Comparison of ENCODE assay signal across 15 cellular contexts in the genomic region with DNA sequence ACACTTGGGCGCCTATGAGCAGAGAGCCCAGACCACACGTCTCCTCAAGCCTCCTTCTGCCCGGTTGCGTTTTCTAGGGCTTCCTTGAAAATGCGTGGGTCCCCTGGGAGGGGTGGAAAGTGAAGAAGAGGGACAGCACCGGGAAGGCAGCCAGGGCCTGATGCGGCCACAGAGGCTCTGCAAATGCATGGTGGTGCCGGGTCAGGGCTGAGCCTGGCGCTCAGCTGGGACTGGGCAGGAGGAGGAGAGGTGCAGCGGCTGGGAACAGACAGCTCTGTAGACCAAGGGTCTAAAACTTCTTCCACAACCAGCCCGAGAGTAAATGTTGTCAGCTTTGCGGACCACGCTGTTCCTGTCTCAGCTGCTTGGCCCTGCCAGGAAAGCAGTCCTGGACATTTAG. TPM values are rescaled to one million over a fixed set of nuclear protein-coding genes. Genes with fewer than 3 reads are reported as not detected.
A peak's percentile ranks its signal among the peaks of the same experiment; 100 is the strongest.
DNase-seq lines count a peak whose midpoint lies in the region; ATAC-seq and TF ChIP-seq lines count a peak whose summit lies in the region.
"Had no signal": no experiment of that assay in that cellular context is flagged by ENCODE, and none has a peak within 500 bp of the region (broad histone marks: within the 10 kb centered on the region; RNA-seq: fewer than 3 reads in every experiment).

No MANE protein-coding gene starts in this region.

- H3K27ac Mint-ChIP-seq in CD4-positive, alpha-beta T cell: no peak overlapping the region
- H3K27ac Mint-ChIP-seq in activated T-helper 2 cell treated with anti-CD3 and anti-CD28 coated beads, Interferon-gamma antibody, Interleukin-2, Interleukin-4, amounts not matched to agents 10 μg/mL and 5 μg/mL and 100 μg/mL, durations not matched to agents 14 hours and 24 hours and 36 hours: no peak overlapping the region
- H3K27ac Mint-ChIP-seq: dendritic cell treated with granulocyte-macrophage colony-stimulating factor and Interleukin-4, amounts not matched to agents 40 ng/mL and 50 ng/mL, for 4 days had no signal

- no peak for ATAC-seq in CD4-positive, alpha-beta T cell (ENCODE audit: poor library complexity)
- ATAC-seq in HG03378 (IDR thresholded peaks at IDR 0.05; ENCODE audit: unreplicated experiment): no peak
- ATAC-seq in HG03135 (IDR thresholded peaks at IDR 0.05; ENCODE audit: unreplicated experiment): no peak
- ATAC-seq: K562, Panc1 had no signal

- intact Hi-C loops in CD4-positive, alpha-beta T cell (cut with DNase I, micrococcal nuclease): loop anchor here in 1 of 2 experiments (5.0 kb wide), 1 partner anchor 119 kb away; the partner anchor contains the start of gene STK32C
- intact Hi-C loops in activated T-helper 2 cell treated with anti-CD3 and anti-CD28 coated beads, Interferon-gamma antibody, Interleukin-2, Interleukin-4, amounts not matched to agents 10 μg/mL and 5 μg/mL and 100 μg/mL, durations not matched to agents 14 hours and 24 hours and 36 hours (cut with micrococcal nuclease): no loop called here

- H3K9me3 ChIP-seq in AG04450 (ENCODE audit: control insufficient read depth, insufficient read depth, low read length): peaks cover 4% of the 10 kb centered on the region; the same call in 1 of the 2 replicates
- H3K9me3 ChIP-seq in CD4-positive, alpha-beta T cell (ENCODE audit: control insufficient read depth, low read length): no peaks in the 10 kb centered on the region
- H3K9me3 ChIP-seq: testis had no signal

- peaks cover 45% of the 10 kb centered on the region for H3K27me3 Mint-ChIP-seq in CD4-positive, alpha-beta T cell
- peaks cover 31% of the 10 kb centered on the region for H3K27me3 Mint-ChIP-seq in activated T-helper 2 cell treated with anti-CD3 and anti-CD28 coated beads, Interferon-gamma antibody, Interleukin-2, Interleukin-4, amounts not matched to agents 10 μg/mL and 5 μg/mL and 100 μg/mL, durations not matched to agents 14 hours and 24 hours and 36 hours (ENCODE audit: low read depth)

- H3K36me3 Mint-ChIP-seq in CD4-positive, alpha-beta T cell (ENCODE audit: low read depth): no peaks in the 10 kb centered on the region
- peaks cover 5% of the 10 kb centered on the region for H3K36me3 Mint-ChIP-seq in activated T-helper 2 cell treated with anti-CD3 and anti-CD28 coated beads, Interferon-gamma antibody, Interleukin-2, Interleukin-4, amounts not matched to agents 10 μg/mL and 5 μg/mL and 100 μg/mL, durations not matched to agents 14 hours and 24 hours and 36 hours (ENCODE audit: low read depth)

- H3K4me3 ChIP-seq in AG04450 (ENCODE audit: low read depth, low read length): peak overlapping the region; percentile 67
- H3K4me3 ChIP-seq: K562 had no signal

- H3K4me3 Mint-ChIP-seq in CD4-positive, alpha-beta T cell: peak overlapping the region; percentile 68
- peak overlapping the region; percentile 47 for H3K4me3 Mint-ChIP-seq in activated T-helper 2 cell treated with anti-CD3 and anti-CD28 coated beads, Interferon-gamma antibody, Interleukin-2, Interleukin-4, amounts not matched to agents 10 μg/mL and 5 μg/mL and 100 μg/mL, durations not matched to agents 14 hours and 24 hours and 36 hours (ENCODE audit: low read depth)
- H3K4me3 Mint-ChIP-seq: dendritic cell treated with granulocyte-macrophage colony-stimulating factor and Interleukin-4, amounts not matched to agents 40 ng/mL and 50 ng/mL, for 4 days had no signal

- H3K27me3 ChIP-seq in AG04450 (ENCODE audit: control insufficient read depth, insufficient read depth, low read length): peaks cover 24% of the 10 kb centered on the region
- H3K27me3 ChIP-seq in CD4-positive, alpha-beta T cell (ENCODE audit: control insufficient read depth, insufficient read depth, low read length): peaks cover 18% of the 10 kb centered on the region
- H3K27me3 ChIP-seq: testis had no signal

- no peak overlapping the region for H3K27ac ChIP-seq in AG04450 (ENCODE audit: low read depth, low read length)
- H3K27ac ChIP-seq in CD4-positive, alpha-beta T cell (ENCODE audit: low read depth, low read length): no peak overlapping the region
- H3K27ac ChIP-seq: testis had no signal

- CTCF ChIA-PET in AG04450 (lab: Charles Lee): interaction anchor here (0.6 kb wide), 1 partner anchor 256 kb away, joined by 5 read pairs; no protein-coding TSS in a partner anchor
- CTCF ChIA-PET in CD4-positive, alpha-beta T cell (lab: Charles Lee): no interaction called here

- peaks cover 6% of the 10 kb centered on the region for H3K4me1 Mint-ChIP-seq in CD4-positive, alpha-beta T cell (ENCODE audit: low read depth)
- H3K4me1 Mint-ChIP-seq in activated T-helper 2 cell treated with anti-CD3 and anti-CD28 coated beads, Interferon-gamma antibody, Interleukin-2, Interleukin-4, amounts not matched to agents 10 μg/mL and 5 μg/mL and 100 μg/mL, durations not matched to agents 14 hours and 24 hours and 36 hours (ENCODE audit: low read depth): no peaks in the 10 kb centered on the region

- TF ChIP-seq CTCF in AG04450 (IDR thresholded peaks at IDR 0.05; ENCODE audit: low read depth, low read length): no peak
- TF ChIP-seq CTCF in CD4-positive, alpha-beta T cell (IDR thresholded peaks at IDR 0.05): no peak

- no peaks in the 10 kb centered on the region for H3K9me3 Mint-ChIP-seq in CD4-positive, alpha-beta T cell
- H3K9me3 Mint-ChIP-seq in activated T-helper 2 cell treated with anti-CD3 and anti-CD28 coated beads, Interferon-gamma antibody, Interleukin-2, Interleukin-4, amounts not matched to agents 10 μg/mL and 5 μg/mL and 100 μg/mL, durations not matched to agents 14 hours and 24 hours and 36 hours: no peaks in the 10 kb centered on the region
- H3K9me3 Mint-ChIP-seq: dendritic cell treated with granulocyte-macrophage colony-stimulating factor and Interleukin-4, amounts not matched to agents 40 ng/mL and 50 ng/mL, for 4 days had no signal

- no peak for DNase-seq in AG04450 (ENCODE audit: low read depth, low spot score)
- no peak for DNase-seq in CD4-positive, alpha-beta T cell
- no peak for DNase-seq in activated T-helper 2 cell treated with anti-CD3 and anti-CD28 coated beads, Interferon-gamma antibody, Interleukin-2, Interleukin-4, amounts not matched to agents 10 μg/mL and 5 μg/mL and 100 μg/mL, durations not matched to agents 14 hours and 24 hours and 36 hours (ENCODE audit: low spot score)
- peak; percentile 27 for DNase-seq in medulla oblongata (ENCODE audit: extremely low spot score)
- no peak for DNase-seq in dermis blood vessel endothelial cell
- no peak for DNase-seq in T-helper 9 cell
- DNase-seq: amniotic stem cell, NCI-H1436 treated with DMSO at 0.1 percent for 48 hours, NCI-H524, testis had no signal

- POLR2A ChIA-PET in AG04450 (lab: Yijun Ruan, JAX): no interaction called here
- POLR2A ChIA-PET in CD4-positive, alpha-beta T cell (lab: Charles Lee): no interaction called here

RNA-seq across cellular contexts. Expression of gene DPYSL4, which starts 1.6 kb away (rescaled TPM):
- polyA plus RNA-seq in AG04450 (2011; rRNA removed): 9.0 and 12.7 TPM in 2 replicates
- 6.9 and 9.6 TPM in 2 replicates for polyA minus RNA-seq in AG04450 (2011; rRNA and poly(A)+ RNA removed)
- total RNA-seq in CD4-positive, alpha-beta T cell: under 1 TPM; 0.64 to 0.96 TPM
- total RNA-seq in activated T-helper 2 cell treated with anti-CD3 and anti-CD28 coated beads, Interferon-gamma antibody, Interleukin-2, Interleukin-4, amounts not matched to agents 10 μg/mL and 5 μg/mL and 100 μg/mL, durations not matched to agents 14 hours and 24 hours and 36 hours: 16.5 and 17.9 TPM in 2 replicates
- 6.1 and 9.8 TPM in 2 replicates for total RNA-seq in dermis blood vessel endothelial cell
- total RNA-seq: K562 had no signal
